In the genomic region with DNA sequence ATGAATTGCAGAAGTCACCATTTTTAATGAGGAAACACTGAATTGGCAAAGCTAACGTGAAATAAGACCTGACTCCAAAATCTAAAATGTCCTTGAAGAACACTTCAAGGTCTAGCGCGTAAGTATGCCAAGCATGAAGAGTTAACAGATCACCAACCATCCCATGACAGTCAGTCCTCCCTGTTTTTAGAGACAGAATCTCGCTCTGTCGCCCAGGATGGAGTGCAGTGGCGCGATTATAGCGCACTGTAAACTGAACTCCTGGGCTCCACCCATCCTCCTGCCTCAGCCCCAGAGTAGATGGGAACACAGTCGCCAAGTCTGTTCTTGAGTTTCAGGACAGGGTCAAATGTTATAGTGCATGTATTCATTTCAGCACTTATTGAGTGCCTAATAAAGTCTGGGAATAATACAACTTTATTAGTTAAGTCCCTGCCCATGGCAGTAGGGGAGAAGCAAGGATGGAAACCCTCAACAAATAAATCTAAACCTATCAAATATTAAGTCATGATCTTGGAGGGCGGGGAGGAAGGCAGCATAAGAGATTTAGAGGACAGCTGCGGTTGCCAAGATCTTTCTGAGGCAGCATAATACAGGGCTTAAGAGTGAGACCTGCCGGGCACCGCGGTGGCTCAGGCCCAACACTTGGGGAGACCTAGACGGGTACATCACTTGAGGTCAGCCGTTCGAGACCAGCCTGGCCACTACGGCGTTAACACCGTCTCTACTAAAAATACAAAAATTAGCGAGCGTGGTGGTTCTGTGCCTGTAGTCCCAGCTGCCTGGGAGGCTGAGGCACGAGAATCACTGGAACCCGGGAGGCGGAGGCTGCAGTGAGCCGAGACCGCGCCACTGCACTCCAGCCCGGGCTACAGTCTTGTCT, we compare ENCODE assay signal across 8 cellular contexts. TPM values are rescaled to one million over a fixed set of nuclear protein-coding genes. Genes with fewer than 3 reads are reported as not detected.
DNase-seq lines count a peak whose midpoint lies in the region; ATAC-seq, FAIRE-seq and TF ChIP-seq lines count a peak whose summit lies in the region.

No MANE protein-coding gene starts in this region.

- peak; percentile 7 for ATAC-seq in GM18870 (IDR thresholded peaks at IDR 0.05; ENCODE audit: unreplicated experiment)
- ATAC-seq in HG03575 (IDR thresholded peaks at IDR 0.05; ENCODE audit: extremely low read depth, insufficient number of reproducible peaks, low FRiP score, unreplicated experiment): peak; percentile 8
- no peak for ATAC-seq in lower lobe of right lung

- intact Hi-C loops in lower lobe of right lung (cut with DNase I): no loop called here
- intact Hi-C loops in vagina (cut with DNase I): no loop called here

- peaks cover 34% of the 10 kb centered on the region for H3K4me1 ChIP-seq in lower lobe of right lung
- peaks cover 41% of the 10 kb centered on the region for H3K4me1 ChIP-seq in vagina

- H3K9me3 ChIP-seq in lower lobe of right lung: no peaks in the 10 kb centered on the region
- H3K9me3 ChIP-seq in vagina: no peaks in the 10 kb centered on the region

- peak overlapping the region; percentile 94 for H3K27ac ChIP-seq in lower lobe of right lung
- peak overlapping the region; percentile 93 for H3K27ac ChIP-seq in vagina

- DNase-seq in AG04449 (ENCODE audit: low read depth, low spot score) (no peak), astrocyte of the cerebellum (ENCODE audit: low read depth) (no peak), lower lobe of right lung (no peak), vagina (ENCODE audit: extremely low spot score in 2 of 2) (no peak), GM19239 (ENCODE audit: insufficient read length, low spot score) (no peak)
- DNase-seq in effector CD4-positive, alpha-beta T cell: no peak

- FAIRE-seq in GM19239 (lab: Jason Lieb, UNC): no peak

- TF ChIP-seq CTCF in AG04449 (IDR thresholded peaks at IDR 0.05; ENCODE audit: insufficient read depth, low read length, missing control alignments) (no peak), astrocyte of the cerebellum (IDR thresholded peaks at IDR 0.05; ENCODE audit: low read depth, low read length, missing control alignments) (no peak), lower lobe of right lung (IDR thresholded peaks at IDR 0.05) (no peak), vagina (IDR thresholded peaks at IDR 0.05) (no peak)

- peak overlapping the region; percentile 96 for H3K4me3 ChIP-seq in AG04449 (ENCODE audit: low read depth, low read length)
- H3K4me3 ChIP-seq in astrocyte of the cerebellum (ENCODE audit: low read depth, low read length): peak overlapping the region; percentile 82
- H3K4me3 ChIP-seq in lower lobe of right lung: peak overlapping the region; percentile 96
- H3K4me3 ChIP-seq in vagina: peak overlapping the region; percentile 96 to 97

- in situ Hi-C loops in astrocyte of the cerebellum (cut with HindIII; ENCODE audit: low sequenced_read_pairs): no loop called here

- H3K27me3 ChIP-seq in lower lobe of right lung (ENCODE audit: low read depth) (no peaks in the 10 kb centered on the region), vagina (no peaks in the 10 kb centered on the region)

- no peak for TF ChIP-seq POLR2A in vagina (IDR thresholded peaks at IDR 0.05)

- POLR2A ChIA-PET in AG04449 (lab: Yijun Ruan, JAX): interaction anchor here (1.1 kb wide), 1 partner anchor 15 kb away, joined by 3 read pairs; no protein-coding TSS in a partner anchor

- CTCF ChIA-PET in AG04449 (lab: Yijun Ruan, JAX): interaction anchor here (1.3 to 2.3 kb wide), 4 partner anchors 14 to 474 kb away, joined by 3 to 9 read pairs (median 5); no protein-coding TSS in a partner anchor

- H3K36me3 ChIP-seq in lower lobe of right lung (peaks cover 13% of the 10 kb centered on the region), vagina (no peaks in the 10 kb centered on the region)

RNA-seq across cellular contexts. Expression of a gene that starts 1.1 kb away (rescaled TPM):
- total RNA-seq in lower lobe of right lung (13.1 TPM), vagina (26.0 TPM)

RNA-seq across cellular contexts. Expression of a gene that starts 1.5 kb away (rescaled TPM):
- total RNA-seq in lower lobe of right lung (116 TPM), vagina (83.2 TPM)

RNA-seq across cellular contexts. Expression of a gene that starts 59.1 kb away (rescaled TPM):
- total RNA-seq in lower lobe of right lung: 21.7 TPM
- 5.9 TPM for total RNA-seq in vagina

Comparison
In these comparisons a context has a peak if more than half of its experiments do, and no peak if none do; other contexts are left out.
1. ATAC-seq: peak in GM18870 (single experiment) and HG03575 (single experiment); none in lower lobe of right lung (0 of 2).
2. Peak in every context shown above with its lines, with median percentiles within 50 percentile points of each other: H3K4me3 ChIP-seq.